Comparison of ENCODE assay signal across 2 cellular contexts in genomic region chr12:3201741-3202500, GRCh38.
TF ChIP-seq lines count a peak whose summit lies in the region.

No MANE protein-coding gene starts in this region.

TF ChIP-seq in SK-N-SH, 30 proteins besides CTCF, POLR2A, EP300 and RAD21:
- TF ChIP-seq REST (IDR thresholded peaks at IDR 0.05; ENCODE audit: low read depth, low read length) (no peak), MXI1 (IDR thresholded peaks at IDR 0.05; ENCODE audit: low read depth, low read length) (no peak), RCOR1 (IDR thresholded peaks at IDR 0.05; ENCODE audit: low read length) (no peak)
TF ChIP-seq in SK-N-SH: peak in this region for 0.

TF ChIP-seq in SK-N-SH treated with all-trans-retinoic acid at 6 μM for 48 hours, 23 proteins besides CTCF, POLR2A, EP300 and RAD21 (continued from another document):
- TF ChIP-seq TSHZ2 (CRISPR knock-in tag; IDR thresholded peaks at IDR 0.05) (no peak), ZFP3 (CRISPR knock-in tag; IDR thresholded peaks at IDR 0.05) (no peak), SNAI2 (CRISPR knock-in tag; IDR thresholded peaks at IDR 0.05) (no peak), TCF4 (CRISPR knock-in tag; IDR thresholded peaks at IDR 0.05; ENCODE audit: borderline replicate concordance) (no peak), RARB (CRISPR knock-in tag; IDR thresholded peaks at IDR 0.05) (no peak), GLIS3 (CRISPR knock-in tag; IDR thresholded peaks at IDR 0.05) (no peak)
- TF ChIP-seq, protein P1, sequence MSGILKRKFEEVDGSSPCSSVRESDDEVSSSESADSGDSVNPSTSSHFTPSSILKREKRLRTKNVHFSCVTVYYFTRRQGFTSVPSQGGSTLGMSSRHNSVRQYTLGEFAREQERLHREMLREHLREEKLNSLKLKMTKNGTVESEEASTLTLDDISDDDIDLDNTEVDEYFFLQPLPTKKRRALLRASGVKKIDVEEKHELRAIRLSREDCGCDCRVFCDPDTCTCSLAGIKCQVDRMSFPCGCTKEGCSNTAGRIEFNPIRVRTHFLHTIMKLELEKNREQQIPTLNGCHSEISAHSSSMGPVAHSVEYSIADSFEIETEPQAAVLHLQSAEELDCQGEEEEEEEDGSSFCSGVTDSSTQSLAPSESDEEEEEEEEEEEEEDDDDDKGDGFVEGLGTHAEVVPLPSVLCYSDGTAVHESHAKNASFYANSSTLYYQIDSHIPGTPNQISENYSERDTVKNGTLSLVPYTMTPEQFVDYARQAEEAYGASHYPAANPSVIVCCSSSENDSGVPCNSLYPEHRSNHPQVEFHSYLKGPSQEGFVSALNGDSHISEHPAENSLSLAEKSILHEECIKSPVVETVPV (CRISPR knock-in tag; IDR thresholded peaks at IDR 0.05): no peak
TF ChIP-seq in SK-N-SH treated with all-trans-retinoic acid at 6 μM for 48 hours: peak in this region for 0.
